16 cellular contexts compared by ENCODE assay signal in the genomic region with DNA sequence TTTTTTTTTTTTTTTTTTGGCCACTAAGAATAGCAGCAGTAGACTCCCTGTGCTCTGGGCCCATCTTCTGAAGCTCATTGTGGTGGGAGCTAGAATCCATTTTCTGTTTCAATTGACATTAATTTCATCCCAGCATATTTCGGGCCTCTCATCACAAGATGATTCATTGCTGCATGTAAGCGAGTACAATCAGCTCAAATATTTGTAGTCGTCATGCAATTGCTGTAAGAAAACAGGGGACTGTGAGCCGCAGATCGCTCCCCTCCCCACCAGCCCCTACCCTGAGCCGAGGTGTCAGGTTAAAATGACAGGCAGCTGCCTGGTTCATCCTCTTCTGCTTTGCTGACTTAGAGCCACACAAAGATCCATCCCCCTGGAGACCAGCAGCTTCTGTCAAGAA.
DNase-seq lines count a peak whose midpoint lies in the region; ATAC-seq and TF ChIP-seq lines count a peak whose summit lies in the region.
"Had no signal": no experiment of that assay in that cellular context is flagged by ENCODE, and none has a peak within 500 bp of the region (broad histone marks: within the 10 kb centered on the region; RNA-seq: fewer than 3 reads in every experiment).

No MANE protein-coding gene starts in this region.

- H3K36me3 Mint-ChIP-seq in osteocyte (ENCODE audit: unreplicated experiment): no peaks in the 10 kb centered on the region
- no peaks in the 10 kb centered on the region for H3K36me3 Mint-ChIP-seq in activated CD4-positive, alpha-beta memory T cell treated with anti-CD3 and anti-CD28 coated beads for 36 hours
- H3K36me3 Mint-ChIP-seq: CD4-positive, CD25-positive, alpha-beta regulatory T cell; naive B cell had no signal

- no peaks in the 10 kb centered on the region for H4K20me1 ChIP-seq in PC-3 (ENCODE audit: low read length)

- H3K27ac ChIP-seq in PC-3 (ENCODE audit: low read length): no peak overlapping the region; the same call in 1 of the 2 replicates

- H3K4me3 Mint-ChIP-seq in osteocyte (ENCODE audit: unreplicated experiment): peak overlapping the region; percentile 33
- no peak overlapping the region for H3K4me3 Mint-ChIP-seq in activated CD4-positive, alpha-beta memory T cell treated with anti-CD3 and anti-CD28 coated beads for 36 hours
- H3K4me3 Mint-ChIP-seq: CD4-positive, CD25-positive, alpha-beta regulatory T cell; naive B cell had no signal

- H3K36me3 ChIP-seq in PC-3 (ENCODE audit: low read depth, low read length): no peaks in the 10 kb centered on the region

- 0 out of 2 replicates have a peak overlapping the region, but pooled peaks have one; percentile 17 for H3K4me3 ChIP-seq in PC-3 (ENCODE audit: low read length)

- CTCF ChIA-PET in PC-3 (lab: Charles Lee): interaction anchor here (0.6 to 0.8 kb wide), 2 partner anchors 18 to 827 kb away, joined by 3 read pairs; no protein-coding TSS in a partner anchor
- CTCF ChIA-PET in activated CD4-positive, alpha-beta memory T cell treated with anti-CD3 and anti-CD28 coated beads for 36 hours (lab: Charles Lee): no interaction called here

- TF ChIP-seq CTCF in PC-3 (conservative IDR thresholded peaks at IDR 0.05; ENCODE audit: low read depth, low read length) (no peak), osteocyte (IDR thresholded peaks at IDR 0.05) (no peak)

- ATAC-seq in PC-3: peak; percentile 66
- ATAC-seq in HG03095 (IDR thresholded peaks at IDR 0.05; ENCODE audit: unreplicated experiment): no peak

- BruUV-seq in PC-3 (replicated peaks; lab: Mats Ljungman, UMichigan): no TSS peak

- no peaks in the 10 kb centered on the region for H3K9me3 Mint-ChIP-seq in osteocyte (ENCODE audit: unreplicated experiment)
- no peaks in the 10 kb centered on the region for H3K9me3 Mint-ChIP-seq in activated CD4-positive, alpha-beta memory T cell treated with anti-CD3 and anti-CD28 coated beads for 36 hours

- H3K79me2 ChIP-seq in PC-3 (ENCODE audit: low read length): no peaks in the 10 kb centered on the region

- H3K9me2 ChIP-seq in PC-3 (replicated peaks; ENCODE audit: low read length): no peaks in the 10 kb centered on the region

- H3K27me3 ChIP-seq in PC-3 (ENCODE audit: low read length): no peaks in the 10 kb centered on the region

- no peaks in the 10 kb centered on the region for H3F3A ChIP-seq in PC-3 (ENCODE audit: low read length, unreplicated experiment)

- H2AFZ ChIP-seq in PC-3 (ENCODE audit: low read length): peak overlapping the region; percentile 35; the same call in 1 of the 2 replicates

- H3K27me3 Mint-ChIP-seq in osteocyte (ENCODE audit: unreplicated experiment): no peaks in the 10 kb centered on the region
- no peaks in the 10 kb centered on the region for H3K27me3 Mint-ChIP-seq in activated CD4-positive, alpha-beta memory T cell treated with anti-CD3 and anti-CD28 coated beads for 36 hours
- H3K27me3 Mint-ChIP-seq: CD4-positive, CD25-positive, alpha-beta regulatory T cell; naive B cell had no signal

- peak overlapping the region; percentile 36; the same call in 1 of the 2 replicates for H3K4me2 ChIP-seq in PC-3 (ENCODE audit: low read length)

- no peak overlapping the region for H3K9ac ChIP-seq in PC-3 (ENCODE audit: low read length)

- POLR2A ChIA-PET in PC-3 (lab: Charles Lee; ENCODE audit: unreplicated experiment): interaction anchor here (0.6 kb wide), 1 partner anchor 925 kb away, joined by 5 read pairs; no protein-coding TSS in a partner anchor
- POLR2A ChIA-PET in activated CD4-positive, alpha-beta memory T cell treated with anti-CD3 and anti-CD28 coated beads for 36 hours (lab: Charles Lee): no interaction called here

- peak overlapping the region; percentile 88 for H3K27ac Mint-ChIP-seq in osteocyte (ENCODE audit: unreplicated experiment)
- no peak overlapping the region for H3K27ac Mint-ChIP-seq in activated CD4-positive, alpha-beta memory T cell treated with anti-CD3 and anti-CD28 coated beads for 36 hours
- H3K27ac Mint-ChIP-seq: CD4-positive, CD25-positive, alpha-beta regulatory T cell; naive B cell had no signal

- no peaks in the 10 kb centered on the region for H3K9me3 ChIP-seq in PC-3 (ENCODE audit: low read length)

- intact Hi-C loops in PC-3 (cut with micrococcal nuclease): loop anchor here (10.0 kb wide), 3 partner anchors 593 to 883 kb away; partner anchors contain the start of gene CDH11
- intact Hi-C loops in activated CD4-positive, alpha-beta memory T cell treated with anti-CD3 and anti-CD28 coated beads for 36 hours (cut with micrococcal nuclease): no loop called here

- DNase-seq in EL: peak; percentile 79
- peak; percentile 71 for DNase-seq in PC-3
- peak; percentile 97 for DNase-seq in fibroblast of peridontal ligament (ENCODE audit: extremely low read depth)
- DNase-seq in osteocyte (ENCODE audit: extremely low spot score, unreplicated experiment): no peak
- no peak for DNase-seq in activated CD4-positive, alpha-beta memory T cell treated with anti-CD3 and anti-CD28 coated beads for 36 hours
- DNase-seq in germinal center (ENCODE audit: low spot score): no peak
- no peak for DNase-seq in HT-29 (ENCODE audit: low spot score)
- DNase-seq: activated naive CD4-positive, alpha-beta T cell; CD4-positive, CD25-positive, alpha-beta regulatory T cell; cerebellar nuclear complex; GOT3; Kasumi-1; naive B cell; NCI-H2081; stimulated activated naive CD4-positive, alpha-beta T cell treated with Interleukin-2 at 50 U/mL for 16 hours had no signal

- H3K4me1 ChIP-seq in PC-3 (ENCODE audit: insufficient read depth, low read length): peaks cover 22% of the 10 kb centered on the region

- peaks cover 28% of the 10 kb centered on the region for H3K4me1 Mint-ChIP-seq in osteocyte (ENCODE audit: unreplicated experiment)
- no peaks in the 10 kb centered on the region for H3K4me1 Mint-ChIP-seq in activated CD4-positive, alpha-beta memory T cell treated with anti-CD3 and anti-CD28 coated beads for 36 hours (ENCODE audit: low read depth)
- H3K4me1 Mint-ChIP-seq: CD4-positive, CD25-positive, alpha-beta regulatory T cell; naive B cell had no signal

Comparison
In these comparisons a context has a peak if more than half of its experiments do, and no peak if none do; other contexts are left out.
1. DNase-seq: peak in EL (single experiment), PC-3 (single experiment) and fibroblast of peridontal ligament (single experiment); none in osteocyte (single experiment), activated CD4-positive, alpha-beta memory T cell treated with anti-CD3 and anti-CD28 coated beads for 36 hours (single experiment), germinal center (single experiment) and HT-29 (single experiment).